In the genomic region with DNA sequence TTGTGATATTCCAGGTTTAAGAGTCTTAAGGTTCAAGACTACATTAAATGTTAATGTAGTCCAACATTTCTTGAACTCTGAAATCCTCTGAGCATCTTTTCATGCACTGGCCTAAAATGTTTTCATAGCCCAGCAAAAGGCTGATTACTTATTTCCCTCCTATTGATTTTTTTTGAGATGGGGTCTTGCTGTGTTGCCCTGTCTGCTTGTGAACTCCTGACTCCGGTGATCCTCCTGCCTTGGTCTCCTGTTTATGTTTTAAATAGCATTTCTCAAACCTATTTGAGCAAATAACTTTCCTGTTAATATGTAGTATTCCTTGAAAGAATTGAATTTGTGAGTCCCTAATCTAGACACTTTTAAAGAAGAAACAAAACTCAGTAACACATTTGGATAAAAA, we compare ENCODE assay signal across 33 cellular contexts.
"Had no signal": no experiment of that assay in that cellular context is flagged by ENCODE, and none has a peak within 500 bp of the region (broad histone marks: within the 10 kb centered on the region; RNA-seq: fewer than 3 reads in every experiment).

No MANE protein-coding gene starts in this region.

- H3K36me3 ChIP-seq: adrenal gland, esophagus muscularis mucosa, gastrocnemius medialis, heart left ventricle had no signal

- H3K27ac ChIP-seq: adrenal gland, body of pancreas, esophagus muscularis mucosa, foreskin keratinocyte, gastrocnemius medialis, heart left ventricle had no signal

- H3K36me3 Mint-ChIP-seq: activated naive CD4-positive, alpha-beta T cell treated with anti-CD3 and anti-CD28 coated beads, Interleukin-2, amount 50 U/mL, for 24 hours had no signal

- H3K27me3 ChIP-seq: adrenal gland, body of pancreas, esophagus muscularis mucosa, foreskin keratinocyte, gastrocnemius medialis, heart left ventricle had no signal

- DNase-seq: activated CD4-positive, alpha-beta T cell treated with anti-CD3 and anti-CD28 coated beads for 1 hour; activated CD4-positive, alpha-beta T cell treated with anti-CD3 and anti-CD28 coated beads for 4 hours; activated CD4-positive, alpha-beta T cell treated with anti-CD3 and anti-CD28 coated beads, Interleukin-2, amount 50 U/mL, for 1 hour; activated CD4-positive, alpha-beta T cell treated with anti-CD3 and anti-CD28 coated beads, Interleukin-2, amount 50 U/mL, for 48 hours; activated CD8-positive, alpha-beta memory T cell treated with anti-CD3 and anti-CD28 coated beads for 24 hours; activated CD8-positive, alpha-beta T cell treated with anti-CD3 and anti-CD28 coated beads for 36 hours; activated effector memory CD4-positive, alpha-beta T cell treated with anti-CD3 and anti-CD28 coated beads, Interleukin-2, amount 50 U/mL, for 16 hours; activated naive CD4-positive, alpha-beta T cell treated with anti-CD3 and anti-CD28 coated beads for 36 hours; activated naive CD8-positive, alpha-beta T cell treated with anti-CD3 and anti-CD28 coated beads for 36 hours; activated naive CD8-positive, alpha-beta T cell treated with anti-CD3 and anti-CD28 coated beads, Interleukin-2, amount 50 U/mL, for 24 hours; activated T-cell treated with anti-CD3 and anti-CD28 coated beads, Interleukin-2, amount 50 U/mL, for 4 hours; adrenal gland; amygdala; aorta; body of pancreas; caudate nucleus; cortex of kidney; dermis blood vessel endothelial cell; effector CD4-positive, alpha-beta T cell; effector memory CD8-positive, alpha-beta T cell; erythroblast; foreskin keratinocyte; gastrocnemius medialis; glutamatergic neuron; heart left ventricle; T-helper 1 cell; T-helper 17 cell; T1000 had no signal

- H3K4me3 Mint-ChIP-seq: activated CD8-positive, alpha-beta T cell treated with anti-CD3 and anti-CD28 coated beads for 36 hours; activated naive CD4-positive, alpha-beta T cell treated with anti-CD3 and anti-CD28 coated beads for 36 hours; activated naive CD4-positive, alpha-beta T cell treated with anti-CD3 and anti-CD28 coated beads, Interleukin-2, amount 50 U/mL, for 24 hours; activated naive CD8-positive, alpha-beta T cell treated with anti-CD3 and anti-CD28 coated beads for 36 hours; activated naive CD8-positive, alpha-beta T cell treated with anti-CD3 and anti-CD28 coated beads, Interleukin-2, amount 50 U/mL, for 24 hours; activated T-cell treated with anti-CD3 and anti-CD28 coated beads, Interleukin-2, amount 50 U/mL, for 4 hours; effector memory CD8-positive, alpha-beta T cell; T-helper 17 cell; T-helper 2 cell treated with Interferon-gamma antibody and Interleukin-4, amounts not matched to agents 5 μg/mL and 100 μg/mL, for 36 hours had no signal

- H3K27me3 Mint-ChIP-seq: activated CD8-positive, alpha-beta T cell treated with anti-CD3 and anti-CD28 coated beads for 36 hours; activated naive CD4-positive, alpha-beta T cell treated with anti-CD3 and anti-CD28 coated beads, Interleukin-2, amount 50 U/mL, for 24 hours; activated naive CD8-positive, alpha-beta T cell treated with anti-CD3 and anti-CD28 coated beads for 36 hours; activated naive CD8-positive, alpha-beta T cell treated with anti-CD3 and anti-CD28 coated beads, Interleukin-2, amount 50 U/mL, for 24 hours had no signal

- H3K9me3 ChIP-seq: adrenal gland, body of pancreas, esophagus muscularis mucosa, gastrocnemius medialis, heart left ventricle had no signal

- H3K9me3 Mint-ChIP-seq: activated CD8-positive, alpha-beta T cell treated with anti-CD3 and anti-CD28 coated beads for 36 hours; activated naive CD4-positive, alpha-beta T cell treated with anti-CD3 and anti-CD28 coated beads for 36 hours; activated naive CD4-positive, alpha-beta T cell treated with anti-CD3 and anti-CD28 coated beads, Interleukin-2, amount 50 U/mL, for 24 hours; activated naive CD8-positive, alpha-beta T cell treated with anti-CD3 and anti-CD28 coated beads for 36 hours; activated naive CD8-positive, alpha-beta T cell treated with anti-CD3 and anti-CD28 coated beads, Interleukin-2, amount 50 U/mL, for 24 hours; activated T-cell treated with anti-CD3 and anti-CD28 coated beads, Interleukin-2, amount 50 U/mL, for 4 hours; activated T-helper 2 cell treated with anti-CD3 and anti-CD28 coated beads, Interferon-gamma antibody, Interleukin-2, Interleukin-4, amounts not matched to agents 10 μg/mL and 5 μg/mL and 100 μg/mL, durations not matched to agents 14 hours and 24 hours and 36 hours; effector memory CD8-positive, alpha-beta T cell; T-helper 2 cell treated with Interferon-gamma antibody and Interleukin-4, amounts not matched to agents 5 μg/mL and 100 μg/mL, for 36 hours had no signal

- ATAC-seq: activated CD8-positive, alpha-beta T cell treated with anti-CD3 and anti-CD28 coated beads for 36 hours; activated naive CD8-positive, alpha-beta T cell treated with anti-CD3 and anti-CD28 coated beads, Interleukin-2, amount 50 U/mL, for 24 hours; activated T-cell treated with anti-CD3 and anti-CD28 coated beads, Interleukin-2, amount 50 U/mL, for 4 hours; body of pancreas; effector memory CD8-positive, alpha-beta T cell; foreskin keratinocyte; gastrocnemius medialis; heart left ventricle; T-helper 17 cell had no signal

- FAIRE-seq: colon had no signal

- H3K4me1 ChIP-seq: foreskin keratinocyte had no signal

- H3K4me3 ChIP-seq: adrenal gland, body of pancreas, esophagus muscularis mucosa, gastrocnemius medialis, heart left ventricle had no signal

- H3K27ac Mint-ChIP-seq: activated CD8-positive, alpha-beta T cell treated with anti-CD3 and anti-CD28 coated beads for 36 hours; activated naive CD4-positive, alpha-beta T cell treated with anti-CD3 and anti-CD28 coated beads for 36 hours; activated naive CD4-positive, alpha-beta T cell treated with anti-CD3 and anti-CD28 coated beads, Interleukin-2, amount 50 U/mL, for 24 hours; activated naive CD8-positive, alpha-beta T cell treated with anti-CD3 and anti-CD28 coated beads for 36 hours; activated naive CD8-positive, alpha-beta T cell treated with anti-CD3 and anti-CD28 coated beads, Interleukin-2, amount 50 U/mL, for 24 hours; activated T-helper 2 cell treated with anti-CD3 and anti-CD28 coated beads, Interferon-gamma antibody, Interleukin-2, Interleukin-4, amounts not matched to agents 10 μg/mL and 5 μg/mL and 100 μg/mL, durations not matched to agents 14 hours and 24 hours and 36 hours; effector memory CD8-positive, alpha-beta T cell; T-helper 17 cell; T-helper 2 cell treated with Interferon-gamma antibody and Interleukin-4, amounts not matched to agents 5 μg/mL and 100 μg/mL, for 36 hours had no signal
